In the genomic region with DNA sequence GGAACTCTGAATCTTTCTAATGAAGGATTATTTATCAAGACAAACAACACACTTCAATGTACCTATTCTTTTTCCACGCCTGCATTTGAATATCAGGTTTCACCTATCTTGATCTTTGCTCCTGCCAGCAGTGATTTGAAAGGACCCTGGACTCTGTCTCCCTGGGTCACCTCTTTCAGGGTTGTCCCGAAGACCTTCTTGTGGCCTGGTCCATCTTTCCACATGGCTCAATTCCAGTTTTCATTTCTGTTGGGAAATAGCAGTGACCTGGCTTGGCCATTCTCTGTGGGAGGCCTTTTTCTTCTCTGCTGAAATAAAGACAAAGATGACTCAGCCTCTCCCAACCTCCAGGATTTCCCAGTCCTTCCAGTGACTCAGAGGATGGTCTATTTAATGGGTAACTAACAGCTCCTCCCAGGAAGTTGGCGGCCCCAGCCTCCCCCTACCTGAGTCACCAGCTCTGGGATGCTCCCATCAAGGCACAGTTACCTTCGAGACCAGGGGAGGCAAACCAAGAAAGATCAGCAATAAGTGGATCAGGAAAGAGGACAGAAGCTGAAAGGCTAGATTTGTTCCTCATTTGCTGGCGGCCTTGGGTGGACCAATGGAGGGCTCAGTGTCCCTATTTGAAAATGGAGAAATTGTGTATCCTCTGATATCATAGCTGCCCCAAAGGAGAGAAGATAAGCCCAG, we compare ENCODE assay signal across 9 cellular contexts. TPM values are rescaled to one million over a fixed set of nuclear protein-coding genes. Genes with fewer than 3 reads are reported as not detected.
DNase-seq lines count a peak whose midpoint lies in the region; ATAC-seq and TF ChIP-seq lines count a peak whose summit lies in the region.
"Had no signal": no experiment of that assay in that cellular context is flagged by ENCODE, and none has a peak within 500 bp of the region (broad histone marks: within the 10 kb centered on the region; RNA-seq: fewer than 3 reads in every experiment).

No MANE protein-coding gene starts in this region.

- H3K9me3 ChIP-seq in PC-3 (ENCODE audit: low read length) = no peaks in the 10 kb centered on the region
- H3K9me3 ChIP-seq in skeletal muscle satellite cell (replicated peaks; ENCODE audit: low read length) = no peaks in the 10 kb centered on the region
- H3K9me3 ChIP-seq: BLaER1 had no signal

- ATAC-seq in PC-3 (peak; percentile 92), HG02623 (IDR thresholded peaks at IDR 0.05; ENCODE audit: unreplicated experiment) (no peak), HG02610 (IDR thresholded peaks at IDR 0.05; ENCODE audit: unreplicated experiment) (no peak)

- no peaks in the 10 kb centered on the region for H3K27me3 ChIP-seq in PC-3 (ENCODE audit: low read length)
- H3K27me3 ChIP-seq in skeletal muscle satellite cell (ENCODE audit: control insufficient read depth, insufficient read depth, low read length) = no peaks in the 10 kb centered on the region
- H3K27me3 ChIP-seq: BLaER1 had no signal

- intact Hi-C loops in PC-3 (cut with micrococcal nuclease) = loop anchor here (1.0 to 2.0 kb wide), 2 partner anchors 16 to 27 kb away; no protein-coding TSS in a partner anchor

- H4K20me1 ChIP-seq in PC-3 (ENCODE audit: low read length) = no peaks in the 10 kb centered on the region
- H4K20me1 ChIP-seq: BLaER1 had no signal

- BruUV-seq in PC-3 (replicated peaks; lab: Mats Ljungman, UMichigan) = no TSS peak

- no peaks in the 10 kb centered on the region for H3K9me2 ChIP-seq in PC-3 (replicated peaks; ENCODE audit: low read length)

- H2AFZ ChIP-seq in PC-3 (ENCODE audit: low read length) = 0 out of 2 replicates have a peak overlapping the region, but pooled peaks have one; percentile 1

- POLR2A ChIA-PET in PC-3 (lab: Charles Lee; ENCODE audit: unreplicated experiment) = no interaction called here

- peak; percentile 40 for DNase-seq in DMS153 (lab: John Stamatoyannopoulos, UW)
- DNase-seq in DMS153 treated with DMSO at 0.1 percent for 48 hours (lab: John Stamatoyannopoulos, UW; ENCODE audit: unreplicated experiment) = no peak
- peak; percentile 99 for DNase-seq in PC-3
- peak; percentile 98 for DNase-seq in fibroblast of the aortic adventitia (ENCODE audit: low read depth)
- DNase-seq in effector CD4-positive, alpha-beta T cell = no peak

- TF ChIP-seq CTCF in PC-3 (conservative IDR thresholded peaks at IDR 0.05; ENCODE audit: low read depth, low read length) = no peak
- no peak for TF ChIP-seq CTCF in fibroblast of the aortic adventitia (IDR thresholded peaks at IDR 0.05; ENCODE audit: insufficient read depth, low read length)

- H3K9ac ChIP-seq in PC-3 (ENCODE audit: low read length) (peak overlapping the region; percentile 81), skeletal muscle satellite cell (ENCODE audit: low read depth, low read length) (no peak overlapping the region)
- H3K9ac ChIP-seq: BLaER1 had no signal

- no peak overlapping the region for H3K4me3 ChIP-seq in PC-3 (ENCODE audit: low read length)
- no peak overlapping the region for H3K4me3 ChIP-seq in fibroblast of the aortic adventitia (ENCODE audit: low read depth, low read length)
- peak overlapping the region; percentile 20 for H3K4me3 ChIP-seq in skeletal muscle satellite cell (ENCODE audit: low read length)
- H3K4me3 ChIP-seq: BLaER1 had no signal

- H3K4me1 ChIP-seq in PC-3 (ENCODE audit: insufficient read depth, low read length) (peaks cover 46% of the 10 kb centered on the region), skeletal muscle satellite cell (ENCODE audit: control insufficient read depth, insufficient read depth, low read length) (peaks cover 36% of the 10 kb centered on the region)

- H3K79me2 ChIP-seq in PC-3 (ENCODE audit: low read length) = no peaks in the 10 kb centered on the region

- H3K27ac ChIP-seq in PC-3 (ENCODE audit: low read length) = peak overlapping the region; percentile 96
- H3K27ac ChIP-seq: BLaER1 had no signal

- H3K4me2 ChIP-seq in PC-3 (ENCODE audit: low read length) (peak overlapping the region; percentile 45), skeletal muscle satellite cell (ENCODE audit: low read length) (peak overlapping the region; percentile 57)

- no peaks in the 10 kb centered on the region for H3F3A ChIP-seq in PC-3 (ENCODE audit: low read length, unreplicated experiment)

- H3K36me3 ChIP-seq in PC-3 (ENCODE audit: low read depth, low read length) (no peaks in the 10 kb centered on the region), skeletal muscle satellite cell (ENCODE audit: insufficient read depth, low read length) (no peaks in the 10 kb centered on the region)
- H3K36me3 ChIP-seq: BLaER1 had no signal

- CTCF ChIA-PET in PC-3 (lab: Charles Lee) = interaction anchor here (0.6 kb wide), 1 partner anchor 28 kb away, joined by 9 read pairs; no protein-coding TSS in a partner anchor

RNA-seq across cellular contexts. Expression of gene SMOX, which starts 13.1 kb away (rescaled TPM):
- total RNA-seq in PC-3 (2014; rRNA removed) = 59.3 and 82.4 TPM in 2 replicates
- total RNA-seq in fibroblast of the aortic adventitia (ENCODE audit: low replicate concordance) = 7.4 and 7.8 TPM in 2 replicates
- 18.5 and 18.8 TPM in 2 replicates for total RNA-seq in skeletal muscle satellite cell (2012; rRNA removed)

Comparison
In these comparisons a context has a peak if more than half of its experiments do, and no peak if none do; other contexts are left out.
1. DNase-seq: peak in DMS153 (single experiment), PC-3 (single experiment) and fibroblast of the aortic adventitia (single experiment); none in DMS153 treated with DMSO at 0.1 percent for 48 hours (single experiment) and effector CD4-positive, alpha-beta T cell (single experiment).